ENCODE assay signal across 10 cellular contexts in genomic region chr1:228163004-228163753, GRCh38. TPM values are rescaled to one million over a fixed set of nuclear protein-coding genes. Genes with fewer than 3 reads are reported as not detected.
DNase-seq lines count a peak whose midpoint lies in the region; ATAC-seq and TF ChIP-seq lines count a peak whose summit lies in the region.
"Had no signal": no experiment of that assay in that cellular context is flagged by ENCODE, and none has a peak within 500 bp of the region (broad histone marks: within the 10 kb centered on the region; RNA-seq: fewer than 3 reads in every experiment).

No MANE protein-coding gene starts in this region.

- no peaks in the 10 kb centered on the region for H3K27me3 ChIP-seq in neural progenitor cell

- POLR2A ChIA-PET in activated CD4-positive, alpha-beta memory T cell treated with anti-CD3 and anti-CD28 coated beads, Interleukin-2, amount 10 ng/mL, durations not matched to agents 7 days and 5 days (lab: Charles Lee): interaction anchor here (4.6 to 7.8 kb wide), 2 partner anchors 22 to 80 kb away, joined by 27 to 95 read pairs; partner anchors contain the start of genes ARF1 and GUK1

- peaks cover 6% of the 10 kb centered on the region for H3K27me3 Mint-ChIP-seq in neural progenitor cell (ENCODE audit: insufficient read depth, low read depth)
- H3K27me3 Mint-ChIP-seq in activated CD4-positive, alpha-beta memory T cell treated with anti-CD3 and anti-CD28 coated beads, Interleukin-2, amount 10 ng/mL, durations not matched to agents 7 days and 5 days: no peaks in the 10 kb centered on the region
- H3K27me3 Mint-ChIP-seq: activated CD8-positive, alpha-beta memory T cell treated with anti-CD3 and anti-CD28 coated beads, Interleukin-2, amount 10 ng/mL, durations not matched to agents 7 days and 5 days had no signal

- no peak for TF ChIP-seq CTCF in AG10803 (conservative IDR thresholded peaks at IDR 0.05; ENCODE audit: low read length)
- TF ChIP-seq CTCF in fibroblast of mammary gland (conservative IDR thresholded peaks at IDR 0.05; ENCODE audit: control insufficient read depth, insufficient read depth, low read depth, low read length): no peak
- TF ChIP-seq CTCF in neural progenitor cell (IDR thresholded peaks at IDR 0.05): no peak

- peaks cover 20% of the 10 kb centered on the region for H3K79me2 ChIP-seq in neural progenitor cell (ENCODE audit: low read depth)

- H4K20me1 ChIP-seq in neural progenitor cell (ENCODE audit: low read depth): no peaks in the 10 kb centered on the region

- ATAC-seq in HG03196 (IDR thresholded peaks at IDR 0.05; ENCODE audit: unreplicated experiment): no peak
- ATAC-seq in HG03565 (IDR thresholded peaks at IDR 0.05; ENCODE audit: unreplicated experiment): no peak
- ATAC-seq: activated CD8-positive, alpha-beta memory T cell treated with anti-CD3 and anti-CD28 coated beads, Interleukin-2, amount 10 ng/mL, durations not matched to agents 7 days and 5 days had no signal

- CTCF ChIA-PET in activated CD4-positive, alpha-beta memory T cell treated with anti-CD3 and anti-CD28 coated beads, Interleukin-2, amount 10 ng/mL, durations not matched to agents 7 days and 5 days (lab: Charles Lee): interaction anchor here (1.3 kb wide), 1 partner anchor 32 kb away, joined by 3 read pairs; no protein-coding TSS in a partner anchor

- H3K4me3 ChIP-seq in AG10803 (ENCODE audit: low read length): no peak overlapping the region
- H3K4me3 ChIP-seq in fibroblast of mammary gland (ENCODE audit: control insufficient read depth, low read depth, low read length): no peak overlapping the region
- no peak overlapping the region for H3K4me3 ChIP-seq in neural progenitor cell

- H3K4me3 Mint-ChIP-seq in neural progenitor cell: peak overlapping the region; percentile 87
- H3K4me3 Mint-ChIP-seq in activated CD4-positive, alpha-beta memory T cell treated with anti-CD3 and anti-CD28 coated beads, Interleukin-2, amount 10 ng/mL, durations not matched to agents 7 days and 5 days: no peak overlapping the region

- H2AFZ ChIP-seq in neural progenitor cell (replicated peaks): no peak overlapping the region

- H3K9me3 Mint-ChIP-seq in neural progenitor cell: no peaks in the 10 kb centered on the region
- no peaks in the 10 kb centered on the region for H3K9me3 Mint-ChIP-seq in activated CD4-positive, alpha-beta memory T cell treated with anti-CD3 and anti-CD28 coated beads, Interleukin-2, amount 10 ng/mL, durations not matched to agents 7 days and 5 days

- no peak overlapping the region for H3K27ac ChIP-seq in neural progenitor cell
- H3K27ac ChIP-seq: KMS-11 had no signal

- peaks cover 21% of the 10 kb centered on the region for H3K4me1 Mint-ChIP-seq in neural progenitor cell
- peaks cover 34% of the 10 kb centered on the region for H3K4me1 Mint-ChIP-seq in activated CD4-positive, alpha-beta memory T cell treated with anti-CD3 and anti-CD28 coated beads, Interleukin-2, amount 10 ng/mL, durations not matched to agents 7 days and 5 days

- no peaks in the 10 kb centered on the region for H3K36me3 Mint-ChIP-seq in neural progenitor cell
- peaks cover 2% of the 10 kb centered on the region for H3K36me3 Mint-ChIP-seq in activated CD4-positive, alpha-beta memory T cell treated with anti-CD3 and anti-CD28 coated beads, Interleukin-2, amount 10 ng/mL, durations not matched to agents 7 days and 5 days (ENCODE audit: low read depth)
- H3K36me3 Mint-ChIP-seq: activated CD8-positive, alpha-beta memory T cell treated with anti-CD3 and anti-CD28 coated beads, Interleukin-2, amount 10 ng/mL, durations not matched to agents 7 days and 5 days had no signal

- DNase-seq in AG10803 (ENCODE audit: low read depth): peak; percentile 32
- peak; percentile 70 for DNase-seq in UCSD-AML1 (lab: John Stamatoyannopoulos, UW; ENCODE audit: unreplicated experiment)
- DNase-seq in fibroblast of mammary gland (ENCODE audit: low read depth): peak; percentile 45
- no peak for DNase-seq in neural progenitor cell (ENCODE audit: low spot score)
- DNase-seq in SHP77 (lab: John Stamatoyannopoulos, UW): no peak
- DNase-seq in activated CD4-positive, alpha-beta memory T cell treated with anti-CD3 and anti-CD28 coated beads, Interleukin-2, amount 10 ng/mL, durations not matched to agents 7 days and 5 days: no peak
- DNase-seq: activated CD8-positive, alpha-beta memory T cell treated with anti-CD3 and anti-CD28 coated beads, Interleukin-2, amount 10 ng/mL, durations not matched to agents 7 days and 5 days had no signal

- H3K36me3 ChIP-seq in neural progenitor cell: no peaks in the 10 kb centered on the region

- no peak overlapping the region for H3K9ac ChIP-seq in neural progenitor cell
- H3K9ac ChIP-seq: KMS-11 had no signal

- no peak overlapping the region for H3K4me2 ChIP-seq in neural progenitor cell
- H3K4me2 ChIP-seq: KMS-11 had no signal

- H3K4me1 ChIP-seq in neural progenitor cell: peaks cover 20% of the 10 kb centered on the region

- no peaks in the 10 kb centered on the region for H3F3A ChIP-seq in neural progenitor cell (ENCODE audit: low read depth)

- H3K27ac Mint-ChIP-seq in neural progenitor cell: no peak overlapping the region
- H3K27ac Mint-ChIP-seq in activated CD4-positive, alpha-beta memory T cell treated with anti-CD3 and anti-CD28 coated beads, Interleukin-2, amount 10 ng/mL, durations not matched to agents 7 days and 5 days: no peak overlapping the region

- H3K9me3 ChIP-seq in neural progenitor cell (ENCODE audit: low read depth): no peaks in the 10 kb centered on the region

RNA-seq across cellular contexts. Expression of gene IBA57, which starts 2.4 kb away (rescaled TPM):
- total RNA-seq in neural progenitor cell (ENCODE audit: low replicate concordance): 2.2 and 6.7 TPM in 2 replicates
- 1 to 10 TPM; 4.5 to 5.2 TPM for total RNA-seq in activated CD4-positive, alpha-beta memory T cell treated with anti-CD3 and anti-CD28 coated beads, Interleukin-2, amount 10 ng/mL, durations not matched to agents 7 days and 5 days

RNA-seq across cellular contexts. Expression of gene GJC2, which starts 13.4 kb away (rescaled TPM):
- total RNA-seq in neural progenitor cell (ENCODE audit: low replicate concordance): 0.25 TPM in 1 of 2 replicates, not detected in the other
- total RNA-seq in activated CD4-positive, alpha-beta memory T cell treated with anti-CD3 and anti-CD28 coated beads, Interleukin-2, amount 10 ng/mL, durations not matched to agents 7 days and 5 days: under 1 TPM; 0.38 to 0.55 TPM

RNA-seq across cellular contexts. Expression of gene GUK1, which starts 23.1 kb away (rescaled TPM):
- 87.7 and 119 TPM in 2 replicates for total RNA-seq in neural progenitor cell (ENCODE audit: low replicate concordance)
- total RNA-seq in activated CD4-positive, alpha-beta memory T cell treated with anti-CD3 and anti-CD28 coated beads, Interleukin-2, amount 10 ng/mL, durations not matched to agents 7 days and 5 days: 100 to 1,000 TPM; 280 to 284 TPM

RNA-seq across cellular contexts. Expression of gene OBSCN, which starts 44.7 kb away (rescaled TPM):
- 5.1 and 14.9 TPM in 2 replicates for total RNA-seq in neural progenitor cell (ENCODE audit: low replicate concordance)
- total RNA-seq in activated CD4-positive, alpha-beta memory T cell treated with anti-CD3 and anti-CD28 coated beads, Interleukin-2, amount 10 ng/mL, durations not matched to agents 7 days and 5 days: 1 to 10 TPM; 6.6 to 8.0 TPM

RNA-seq across cellular contexts. Expression of gene MRPL55, which starts 54.1 kb away (rescaled TPM):
- 42.4 and 68.3 TPM in 2 replicates for total RNA-seq in neural progenitor cell (ENCODE audit: low replicate concordance)
- 10 to 100 TPM; 43.1 to 43.9 TPM for total RNA-seq in activated CD4-positive, alpha-beta memory T cell treated with anti-CD3 and anti-CD28 coated beads, Interleukin-2, amount 10 ng/mL, durations not matched to agents 7 days and 5 days

Comparison
In these comparisons a context has a peak if more than half of its experiments do, and no peak if none do; other contexts are left out.
1. DNase-seq: peak in AG10803 (single experiment), UCSD-AML1 (single experiment) and fibroblast of mammary gland (single experiment); none in neural progenitor cell (single experiment), SHP77 (0 of 2) and activated CD4-positive, alpha-beta memory T cell treated with anti-CD3 and anti-CD28 coated beads, Interleukin-2, amount 10 ng/mL, durations not matched to agents 7 days and 5 days (single experiment).